ENCODE assay signal across 2 cellular contexts in the genomic region with DNA sequence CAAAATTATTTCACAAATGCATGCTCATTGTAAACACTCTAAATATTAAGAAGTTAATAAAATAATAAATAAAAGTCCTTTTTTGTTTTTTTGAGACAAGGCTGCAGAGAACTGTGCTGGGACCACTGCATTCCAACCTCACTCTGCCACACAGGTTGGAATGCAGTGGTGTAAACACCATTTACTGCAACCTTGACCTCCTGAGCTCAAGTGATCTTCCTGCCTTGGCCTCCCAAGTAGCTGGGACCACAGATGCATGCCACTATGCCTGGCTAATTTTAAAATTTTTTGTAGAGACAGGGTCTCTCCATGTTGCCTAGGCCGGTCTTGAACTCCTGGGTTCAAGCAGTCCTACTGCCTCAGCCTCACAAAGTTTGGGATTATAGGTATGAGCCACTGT.
A peak's percentile ranks its signal among the peaks of the same experiment; 100 is the strongest.
TF ChIP-seq lines count a peak whose summit lies in the region.

No MANE protein-coding gene starts in this region.

TF ChIP-seq in HepG2, 621 proteins besides CTCF, POLR2A, EP300 and RAD21 (continues in another document):
- TF ChIP-seq SETDB1 (CRISPR knock-in tag; IDR thresholded peaks at IDR 0.05; ENCODE audit: borderline replicate concordance), result no peak
- TF ChIP-seq STAG1 (CRISPR knock-in tag; IDR thresholded peaks at IDR 0.05), result no peak
- TF ChIP-seq NR2F1 (CRISPR knock-in tag; IDR thresholded peaks at IDR 0.05), result 0 out of 4 replicates have a peak, but pooled peaks of 1 of the 2 experiments have one; percentile 28
- TF ChIP-seq, protein P1, sequence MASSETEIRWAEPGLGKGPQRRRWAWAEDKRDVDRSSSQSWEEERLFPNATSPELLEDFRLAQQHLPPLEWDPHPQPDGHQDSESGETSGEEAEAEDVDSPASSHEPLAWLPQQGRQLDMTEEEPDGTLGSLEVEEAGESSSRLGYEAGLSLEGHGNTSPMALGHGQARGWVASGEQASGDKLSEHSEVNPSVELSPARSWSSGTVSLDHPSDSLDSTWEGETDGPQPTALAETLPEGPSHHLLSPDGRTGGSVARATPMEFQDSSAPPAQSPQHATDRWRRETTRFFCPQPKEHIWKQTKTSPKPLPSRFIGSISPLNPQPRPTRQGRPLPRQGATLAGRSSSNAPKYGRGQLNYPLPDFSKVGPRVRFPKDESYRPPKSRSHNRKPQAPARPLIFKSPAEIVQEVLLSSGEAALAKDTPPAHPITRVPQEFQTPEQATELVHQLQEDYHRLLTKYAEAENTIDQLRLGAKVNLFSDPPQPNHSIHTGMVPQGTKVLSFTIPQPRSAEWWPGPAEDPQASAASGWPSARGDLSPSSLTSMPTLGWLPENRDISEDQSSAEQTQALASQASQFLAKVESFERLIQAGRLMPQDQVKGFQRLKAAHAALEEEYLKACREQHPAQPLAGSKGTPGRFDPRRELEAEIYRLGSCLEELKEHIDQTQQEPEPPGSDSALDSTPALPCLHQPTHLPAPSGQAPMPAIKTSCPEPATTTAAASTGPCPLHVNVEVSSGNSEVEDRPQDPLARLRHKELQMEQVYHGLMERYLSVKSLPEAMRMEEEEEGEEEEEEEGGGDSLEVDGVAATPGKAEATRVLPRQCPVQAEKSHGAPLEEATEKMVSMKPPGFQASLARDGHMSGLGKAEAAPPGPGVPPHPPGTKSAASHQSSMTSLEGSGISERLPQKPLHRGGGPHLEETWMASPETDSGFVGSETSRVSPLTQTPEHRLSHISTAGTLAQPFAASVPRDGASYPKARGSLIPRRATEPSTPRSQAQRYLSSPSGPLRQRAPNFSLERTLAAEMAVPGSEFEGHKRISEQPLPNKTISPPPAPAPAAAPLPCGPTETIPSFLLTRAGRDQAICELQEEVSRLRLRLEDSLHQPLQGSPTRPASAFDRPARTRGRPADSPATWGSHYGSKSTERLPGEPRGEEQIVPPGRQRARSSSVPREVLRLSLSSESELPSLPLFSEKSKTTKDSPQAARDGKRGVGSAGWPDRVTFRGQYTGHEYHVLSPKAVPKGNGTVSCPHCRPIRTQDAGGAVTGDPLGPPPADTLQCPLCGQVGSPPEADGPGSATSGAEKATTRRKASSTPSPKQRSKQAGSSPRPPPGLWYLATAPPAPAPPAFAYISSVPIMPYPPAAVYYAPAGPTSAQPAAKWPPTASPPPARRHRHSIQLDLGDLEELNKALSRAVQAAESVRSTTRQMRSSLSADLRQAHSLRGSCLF (CRISPR knock-in tag; IDR thresholded peaks at IDR 0.05; ENCODE audit: borderline replicate concordance), result no peak
- no peak for TF ChIP-seq FOXA1 (IDR thresholded peaks at IDR 0.05)
- peak; percentile 27; the same call in 1 of the 2 replicates for TF ChIP-seq FOXA1 (CRISPR knock-in tag; IDR thresholded peaks at IDR 0.05)
- TF ChIP-seq KMT2B (CRISPR knock-in tag; IDR thresholded peaks at IDR 0.05), result no peak
- TF ChIP-seq HNF4A (CRISPR knock-in tag; IDR thresholded peaks at IDR 0.05), result peak; percentile 49
- no peak for TF ChIP-seq ZNF24 (IDR thresholded peaks at IDR 0.05)
- no peak for TF ChIP-seq HOXA5 (CRISPR knock-in tag; IDR thresholded peaks at IDR 0.05)
- no peak for TF ChIP-seq ZNF788 (CRISPR knock-in tag; IDR thresholded peaks at IDR 0.05; ENCODE audit: borderline replicate concordance)
- TF ChIP-seq, protein P2, sequence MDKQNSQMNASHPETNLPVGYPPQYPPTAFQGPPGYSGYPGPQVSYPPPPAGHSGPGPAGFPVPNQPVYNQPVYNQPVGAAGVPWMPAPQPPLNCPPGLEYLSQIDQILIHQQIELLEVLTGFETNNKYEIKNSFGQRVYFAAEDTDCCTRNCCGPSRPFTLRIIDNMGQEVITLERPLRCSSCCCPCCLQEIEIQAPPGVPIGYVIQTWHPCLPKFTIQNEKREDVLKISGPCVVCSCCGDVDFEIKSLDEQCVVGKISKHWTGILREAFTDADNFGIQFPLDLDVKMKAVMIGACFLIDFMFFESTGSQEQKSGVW (CRISPR knock-in tag; IDR thresholded peaks at IDR 0.05; ENCODE audit: borderline replicate concordance), result no peak
- no peak for TF ChIP-seq KDM4B (CRISPR knock-in tag; IDR thresholded peaks at IDR 0.05)
- no peak for TF ChIP-seq RBFOX2 (IDR thresholded peaks at IDR 0.05; ENCODE audit: low read depth, low read length)
- TF ChIP-seq TEAD3 (CRISPR knock-in tag; optimal IDR thresholded peaks at IDR 0.05; ENCODE audit: borderline replicate concordance), result peak; percentile 82
- TF ChIP-seq, protein P3, sequence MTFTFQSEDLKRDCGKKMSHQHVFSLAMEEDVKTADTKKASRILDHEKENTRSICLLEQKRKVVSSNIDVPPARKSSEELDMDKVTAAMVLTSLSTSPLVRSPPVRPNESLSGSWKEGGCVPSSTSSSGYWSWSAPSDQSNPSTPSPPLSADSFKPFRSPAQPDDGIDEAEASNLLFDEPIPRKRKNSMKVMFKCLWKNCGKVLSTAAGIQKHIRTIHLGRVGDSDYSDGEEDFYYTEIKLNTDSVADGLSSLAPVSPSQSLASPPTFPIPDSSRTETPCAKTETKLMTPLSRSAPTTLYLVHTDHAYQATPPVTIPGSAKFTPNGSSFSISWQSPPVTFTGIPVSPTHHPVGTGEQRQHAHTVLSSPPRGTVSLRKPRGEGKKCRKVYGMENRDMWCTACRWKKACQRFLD (CRISPR knock-in tag; IDR thresholded peaks at IDR 0.05; ENCODE audit: borderline replicate concordance), result no peak
- no peak for TF ChIP-seq STAT5B (CRISPR knock-in tag; IDR thresholded peaks at IDR 0.05)
- TF ChIP-seq, protein P4, sequence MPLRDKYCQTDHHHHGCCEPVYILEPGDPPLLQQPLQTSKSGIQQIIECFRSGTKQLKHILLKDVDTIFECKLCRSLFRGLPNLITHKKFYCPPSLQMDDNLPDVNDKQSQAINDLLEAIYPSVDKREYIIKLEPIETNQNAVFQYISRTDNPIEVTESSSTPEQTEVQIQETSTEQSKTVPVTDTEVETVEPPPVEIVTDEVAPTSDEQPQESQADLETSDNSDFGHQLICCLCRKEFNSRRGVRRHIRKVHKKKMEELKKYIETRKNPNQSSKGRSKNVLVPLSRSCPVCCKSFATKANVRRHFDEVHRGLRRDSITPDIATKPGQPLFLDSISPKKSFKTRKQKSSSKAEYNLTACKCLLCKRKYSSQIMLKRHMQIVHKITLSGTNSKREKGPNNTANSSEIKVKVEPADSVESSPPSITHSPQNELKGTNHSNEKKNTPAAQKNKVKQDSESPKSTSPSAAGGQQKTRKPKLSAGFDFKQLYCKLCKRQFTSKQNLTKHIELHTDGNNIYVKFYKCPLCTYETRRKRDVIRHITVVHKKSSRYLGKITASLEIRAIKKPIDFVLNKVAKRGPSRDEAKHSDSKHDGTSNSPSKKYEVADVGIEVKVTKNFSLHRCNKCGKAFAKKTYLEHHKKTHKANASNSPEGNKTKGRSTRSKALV (CRISPR knock-in tag; IDR thresholded peaks at IDR 0.05), result no peak
- TF ChIP-seq FOXO1 (CRISPR knock-in tag; IDR thresholded peaks at IDR 0.05), result peak; percentile 47; the same call in 1 of the 2 replicates
- no peak for TF ChIP-seq IRF2 (CRISPR knock-in tag; IDR thresholded peaks at IDR 0.05)
- no peak for TF ChIP-seq ZNF619 (CRISPR knock-in tag; IDR thresholded peaks at IDR 0.05)
- TF ChIP-seq TOE1 (CRISPR knock-in tag; IDR thresholded peaks at IDR 0.05), result no peak
- 0 out of 2 replicates have a peak, but pooled peaks have one; percentile 22 for TF ChIP-seq NR2F6 (IDR thresholded peaks at IDR 0.05)
- peak; percentile 65; the same call in 1 of the 2 replicates for TF ChIP-seq NR2F6 (CRISPR knock-in tag; IDR thresholded peaks at IDR 0.05)

TF ChIP-seq in H1, 55 proteins besides CTCF, POLR2A, EP300 and RAD21:
- TF ChIP-seq, protein P5, sequence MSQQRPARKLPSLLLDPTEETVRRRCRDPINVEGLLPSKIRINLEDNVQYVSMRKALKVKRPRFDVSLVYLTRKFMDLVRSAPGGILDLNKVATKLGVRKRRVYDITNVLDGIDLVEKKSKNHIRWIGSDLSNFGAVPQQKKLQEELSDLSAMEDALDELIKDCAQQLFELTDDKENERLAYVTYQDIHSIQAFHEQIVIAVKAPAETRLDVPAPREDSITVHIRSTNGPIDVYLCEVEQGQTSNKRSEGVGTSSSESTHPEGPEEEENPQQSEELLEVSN (IDR thresholded peaks at IDR 0.05), result no peak
- peak; percentile 77 for TF ChIP-seq TEAD4 (IDR thresholded peaks at IDR 0.05; ENCODE audit: low read depth, low read length)
